15 cellular contexts compared by ENCODE assay signal in the genomic region with DNA sequence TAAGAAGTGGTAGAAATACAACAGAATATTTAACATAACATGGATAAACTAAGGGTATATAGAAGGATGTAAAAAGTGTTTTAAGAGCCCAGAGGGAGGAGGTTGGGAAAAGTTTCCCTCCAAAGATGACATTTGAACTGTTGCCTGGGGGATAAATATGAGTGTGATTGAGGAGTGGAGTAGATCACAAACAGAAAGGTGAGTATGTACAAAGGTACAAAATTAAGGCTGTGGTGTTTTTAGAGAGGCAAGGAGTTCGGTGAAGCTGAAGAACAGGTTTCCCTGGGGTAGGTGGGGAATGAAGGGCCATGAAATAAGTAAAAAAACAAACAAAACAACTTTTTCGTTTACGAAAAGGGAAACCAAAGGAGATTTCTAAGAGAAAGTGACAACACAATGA.
"Had no signal": no experiment of that assay in that cellular context is flagged by ENCODE, and none has a peak within 500 bp of the region (broad histone marks: within the 10 kb centered on the region; RNA-seq: fewer than 3 reads in every experiment).

No MANE protein-coding gene starts in this region.

- H3K4me1 Mint-ChIP-seq: immature natural killer cell had no signal

- H3K27me3 ChIP-seq: pancreas, sigmoid colon, thyroid gland, vagina had no signal

- H3K36me3 Mint-ChIP-seq: immature natural killer cell had no signal

- H3K4me3 Mint-ChIP-seq: activated B cell treated with CpG ODN at 0.5 μM for 24 hours; immature natural killer cell; T-helper 1 cell treated with Interleukin-12 subunit alpha and Interleukin-12 subunit beta and Interleukin-4 antibody, amounts not matched to agents 30 μg/mL and 1 μg/mL, for 36 hours had no signal

- ATAC-seq: pancreas had no signal

- H3K9me3 ChIP-seq: pancreas, sigmoid colon, thyroid gland, vagina had no signal

- H3K4me1 ChIP-seq: pancreas had no signal

- H3K36me3 ChIP-seq: pancreas, sigmoid colon, thyroid gland, vagina had no signal

- H3K27ac ChIP-seq: pancreas, sigmoid colon, thyroid gland, vagina had no signal

- H3K27ac Mint-ChIP-seq: activated B cell treated with CpG ODN at 0.5 μM for 24 hours; immature natural killer cell; T-helper 1 cell treated with Interleukin-12 subunit alpha and Interleukin-12 subunit beta and Interleukin-4 antibody, amounts not matched to agents 30 μg/mL and 1 μg/mL, for 36 hours had no signal

- H3K4me3 ChIP-seq: lung, pancreas, sigmoid colon, thyroid gland, vagina had no signal

- DNase-seq: activated B cell treated with CpG ODN at 0.5 μM for 24 hours; activated CD4-positive, alpha-beta T cell treated with anti-CD3 and anti-CD28 coated beads for 48 hours; activated CD8-positive, alpha-beta memory T cell treated with anti-CD3 and anti-CD28 coated beads, Interleukin-2, amount 50 U/mL, for 48 hours; activated naive CD4-positive, alpha-beta T cell; anterior cingulate cortex; dermis blood vessel endothelial cell; head of caudate nucleus; immature natural killer cell; pancreas; sigmoid colon; stimulated activated CD4-positive, alpha-beta T cell treated with anti-CD3 and anti-CD28 coated beads, Interleukin-1b, Interleukin-23, amount 100 ng/mL, for 48 hours; thyroid gland had no signal

- H3K9me3 Mint-ChIP-seq: activated B cell treated with CpG ODN at 0.5 μM for 24 hours; immature natural killer cell; T-helper 1 cell treated with Interleukin-12 subunit alpha and Interleukin-12 subunit beta and Interleukin-4 antibody, amounts not matched to agents 30 μg/mL and 1 μg/mL, for 36 hours had no signal
